Comparison of ENCODE assay signal across 17 cellular contexts in genomic region chr16:47611042-47611441, GRCh38.
"Had no signal": no experiment of that assay in that cellular context is flagged by ENCODE, and none has a peak within 500 bp of the region (broad histone marks: within the 10 kb centered on the region; RNA-seq: fewer than 3 reads in every experiment).

No MANE protein-coding gene starts in this region.

- H3K4me1 Mint-ChIP-seq: neural crest cell had no signal

- DNase-seq: cerebellar nuclear complex; dermis blood vessel endothelial cell; erythroblast; foreskin melanocyte; heart left ventricle; hippocampal formation; kidney glomerular epithelial cell; mammary epithelial cell; naive thymus-derived CD4-positive, alpha-beta T cell; nucleus accumbens; ovary; sigmoid colon; stimulated activated naive CD4-positive, alpha-beta T cell treated with Interleukin-2 at 50 U/mL for 16 hours; trophoblast cell had no signal

- H3K4me1 ChIP-seq: right atrium auricular region had no signal

- H3K36me3 ChIP-seq: ovary had no signal

- H3K4me3 Mint-ChIP-seq: naive thymus-derived CD4-positive, alpha-beta T cell; neural crest cell had no signal

- H3K27me3 Mint-ChIP-seq: naive thymus-derived CD4-positive, alpha-beta T cell had no signal

- H3K4me3 ChIP-seq: heart left ventricle, ovary, right atrium auricular region, sigmoid colon, skin epidermis had no signal

- H3K27ac Mint-ChIP-seq: naive thymus-derived CD4-positive, alpha-beta T cell had no signal

- H3K27me3 ChIP-seq: heart left ventricle, ovary, right atrium auricular region, sigmoid colon had no signal

- H3K27ac ChIP-seq: heart left ventricle, ovary, right atrium auricular region, sigmoid colon, skin epidermis had no signal

- ATAC-seq: naive thymus-derived CD4-positive, alpha-beta T cell had no signal

- H3K9me3 ChIP-seq: ovary, right atrium auricular region, sigmoid colon had no signal
